In genomic region chr6:107114213-107114871, GRCh38 we compare ENCODE assay signal across 8 cellular contexts. TPM values are rescaled to one million over a fixed set of nuclear protein-coding genes. Genes with fewer than 3 reads are reported as not detected.
DNase-seq lines count a peak whose midpoint lies in the region; ATAC-seq and TF ChIP-seq lines count a peak whose summit lies in the region.

No MANE protein-coding gene starts in this region.

- H3K27ac Mint-ChIP-seq in neural progenitor cell, result peak overlapping the region; percentile 89

- H3K4me3 ChIP-seq in DOHH2 (ENCODE audit: low read length) (peak overlapping the region; percentile 78), RWPE2 (ENCODE audit: severe bottlenecking) (peak overlapping the region; percentile 63), foreskin fibroblast (ENCODE audit: low read depth in 1 of 2, low read length in 2 of 2) (peak overlapping the region; percentile 53 to 62), neural progenitor cell (peak overlapping the region; percentile 87)
- H3K4me3 ChIP-seq in Jurkat, Clone E6-1 (ENCODE audit: low read length), result peak overlapping the region; percentile 55

- H3F3A ChIP-seq in DOHH2 (ENCODE audit: control insufficient read depth, insufficient read depth), result peaks cover 32% of the 10 kb centered on the region
- peaks cover 39% of the 10 kb centered on the region for H3F3A ChIP-seq in neural progenitor cell (ENCODE audit: low read depth)

- H2AFZ ChIP-seq in neural progenitor cell (replicated peaks), result peak overlapping the region; percentile 20

- no peaks in the 10 kb centered on the region for H3K9me3 ChIP-seq in DOHH2 (ENCODE audit: control insufficient read depth, insufficient read depth, low read length)
- no peaks in the 10 kb centered on the region for H3K9me3 ChIP-seq in RWPE2 (ENCODE audit: severe bottlenecking)
- H3K9me3 ChIP-seq in neural progenitor cell (ENCODE audit: low read depth), result no peaks in the 10 kb centered on the region

- H3K9me2 ChIP-seq in DOHH2 (replicated peaks; ENCODE audit: control insufficient read depth, low read length), result no peaks in the 10 kb centered on the region

- peaks cover 8% of the 10 kb centered on the region for H3K27me3 Mint-ChIP-seq in neural progenitor cell (ENCODE audit: insufficient read depth, low read depth)

- peaks cover 46% of the 10 kb centered on the region for H3K4me1 ChIP-seq in DOHH2 (ENCODE audit: control insufficient read depth, low read length)
- peaks cover 4% of the 10 kb centered on the region for H3K4me1 ChIP-seq in RWPE2 (ENCODE audit: insufficient read depth, poor library complexity, severe bottlenecking)
- peaks cover 16% of the 10 kb centered on the region for H3K4me1 ChIP-seq in neural progenitor cell

- H3K27me3 ChIP-seq in DOHH2 (ENCODE audit: control insufficient read depth, low read length), result no peaks in the 10 kb centered on the region
- H3K27me3 ChIP-seq in RWPE2 (ENCODE audit: insufficient read depth, poor library complexity, severe bottlenecking), result no peaks in the 10 kb centered on the region
- H3K27me3 ChIP-seq in neural progenitor cell, result no peaks in the 10 kb centered on the region

- no peaks in the 10 kb centered on the region for H3K9me3 Mint-ChIP-seq in neural progenitor cell

- TF ChIP-seq CTCF in DOHH2 (IDR thresholded peaks at IDR 0.05; ENCODE audit: low read depth, low read length, poor library complexity, severe bottlenecking) (peak; percentile 78), RWPE2 (IDR thresholded peaks at IDR 0.05; ENCODE audit: poor library complexity, severe bottlenecking) (peak; percentile 92), foreskin fibroblast (IDR thresholded peaks at IDR 0.05; ENCODE audit: low read depth, low read length) (peak; percentile 45), neural progenitor cell (IDR thresholded peaks at IDR 0.05) (peak; percentile 80)

- peak overlapping the region; percentile 91 for H3K4me3 Mint-ChIP-seq in neural progenitor cell

- H3K36me3 ChIP-seq in DOHH2 (ENCODE audit: control insufficient read depth, low read length) (no peaks in the 10 kb centered on the region), RWPE2 (ENCODE audit: low read depth) (no peaks in the 10 kb centered on the region), neural progenitor cell (no peaks in the 10 kb centered on the region)

- H3K27ac ChIP-seq in DOHH2 (ENCODE audit: low read depth, low read length), result peak overlapping the region; percentile 38
- H3K27ac ChIP-seq in RWPE2 (ENCODE audit: poor library complexity, severe bottlenecking), result peak overlapping the region; percentile 72
- peak overlapping the region; percentile 86 for H3K27ac ChIP-seq in neural progenitor cell
- peak overlapping the region; percentile 62 for H3K27ac ChIP-seq in substantia nigra (ENCODE audit: low read depth, low read length, poor library complexity, severe bottlenecking)

- H3K79me2 ChIP-seq in DOHH2 (ENCODE audit: control insufficient read depth, low read length) (peaks cover 18% of the 10 kb centered on the region), neural progenitor cell (ENCODE audit: low read depth) (peaks cover 44% of the 10 kb centered on the region)

- peaks cover 10% of the 10 kb centered on the region for H3K36me3 Mint-ChIP-seq in neural progenitor cell

- H3K4me1 Mint-ChIP-seq in neural progenitor cell, result peaks cover 31% of the 10 kb centered on the region

- H3K9ac ChIP-seq in neural progenitor cell, result no peak overlapping the region

- peak; percentile 58 for ATAC-seq in GM21576 (IDR thresholded peaks at IDR 0.05; ENCODE audit: unreplicated experiment)
- peak; percentile 83 for ATAC-seq in RWPE2 (ENCODE audit: low read depth)

- no peaks in the 10 kb centered on the region for H4K20me1 ChIP-seq in DOHH2 (ENCODE audit: control insufficient read depth, insufficient read depth, low read depth, low read length)
- no peaks in the 10 kb centered on the region for H4K20me1 ChIP-seq in neural progenitor cell (ENCODE audit: low read depth)

- H3K4me2 ChIP-seq in DOHH2 (ENCODE audit: low read length) (peak overlapping the region; percentile 75), neural progenitor cell (peak overlapping the region; percentile 73)

- peak; percentile 54 for DNase-seq in Jurkat, Clone E6-1 (ENCODE audit: low read depth, low spot score)
- DNase-seq in RWPE2 (ENCODE audit: low spot score) (peak; percentile 76), activated gamma-delta T cell treated with Interleukin-2 at 50 U/mL for 16 hours (peak; percentile 57), foreskin fibroblast (peak; percentile 85 to 96), neural progenitor cell (ENCODE audit: low spot score) (peak; percentile 94), substantia nigra (lab: John Stamatoyannopoulos, UW) (peak in 46 of 49 donors; percentile 26 to 92 (median 68))

RNA-seq across cellular contexts. Expression of gene BEND3, which starts 1.0 kb away (rescaled TPM):
- 2.3 TPM for polyA plus RNA-seq in Jurkat, Clone E6-1 (2012; ENCODE audit: insufficient read depth, insufficient read length)
- 9.2 and 11.2 TPM in 2 replicates for total RNA-seq in neural progenitor cell (ENCODE audit: low replicate concordance)

Comparison
In these comparisons a context has a peak if more than half of its experiments do, and no peak if none do; other contexts are left out.
1. Peak in every context shown above with its lines: DNase-seq, ATAC-seq, H3K4me3 ChIP-seq and H3K27ac ChIP-seq.